2 cellular contexts compared by ENCODE assay signal in genomic region chr9:76322810-76323209, GRCh38.
TF ChIP-seq lines count a peak whose summit lies in the region.

No MANE protein-coding gene starts in this region.

TF ChIP-seq in A549, 52 proteins besides CTCF, POLR2A, EP300 and RAD21 (continued from another document):
- TF ChIP-seq, protein P1, sequence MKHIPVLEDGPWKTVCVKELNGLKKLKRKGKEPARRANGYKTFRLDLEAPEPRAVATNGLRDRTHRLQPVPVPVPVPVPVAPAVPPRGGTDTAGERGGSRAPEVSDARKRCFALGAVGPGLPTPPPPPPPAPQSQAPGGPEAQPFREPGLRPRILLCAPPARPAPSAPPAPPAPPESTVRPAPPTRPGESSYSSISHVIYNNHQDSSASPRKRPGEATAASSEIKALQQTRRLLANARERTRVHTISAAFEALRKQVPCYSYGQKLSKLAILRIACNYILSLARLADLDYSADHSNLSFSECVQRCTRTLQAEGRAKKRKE (CRISPR knock-in tag; IDR thresholded peaks at IDR 0.05; ENCODE audit: low read depth) = no peak
- TF ChIP-seq, protein P2, sequence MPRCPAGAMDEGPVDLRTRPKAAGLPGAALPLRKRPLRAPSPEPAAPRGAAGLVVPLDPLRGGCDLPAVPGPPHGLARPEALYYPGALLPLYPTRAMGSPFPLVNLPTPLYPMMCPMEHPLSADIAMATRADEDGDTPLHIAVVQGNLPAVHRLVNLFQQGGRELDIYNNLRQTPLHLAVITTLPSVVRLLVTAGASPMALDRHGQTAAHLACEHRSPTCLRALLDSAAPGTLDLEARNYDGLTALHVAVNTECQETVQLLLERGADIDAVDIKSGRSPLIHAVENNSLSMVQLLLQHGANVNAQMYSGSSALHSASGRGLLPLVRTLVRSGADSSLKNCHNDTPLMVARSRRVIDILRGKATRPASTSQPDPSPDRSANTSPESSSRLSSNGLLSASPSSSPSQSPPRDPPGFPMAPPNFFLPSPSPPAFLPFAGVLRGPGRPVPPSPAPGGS (IDR thresholded peaks at IDR 0.05) = no peak
- TF ChIP-seq FOXS1 (CRISPR knock-in tag; IDR thresholded peaks at IDR 0.05) (no peak), MAFK (IDR thresholded peaks at IDR 0.05; ENCODE audit: partially characterized antibody) (no peak), RCOR1 (IDR thresholded peaks at IDR 0.05; ENCODE audit: low read depth, low read length) (no peak), CBX2 (IDR thresholded peaks at IDR 0.05; ENCODE audit: borderline replicate concordance, low read depth) (no peak), HDAC2 (IDR thresholded peaks at IDR 0.05) (no peak), NPAS2 (CRISPR knock-in tag; IDR thresholded peaks at IDR 0.05; ENCODE audit: borderline replicate concordance) (no peak), RARB (CRISPR knock-in tag; IDR thresholded peaks at IDR 0.05) (no peak), KDM5A (IDR thresholded peaks at IDR 0.05) (no peak), CBX8 (IDR thresholded peaks at IDR 0.05) (no peak), SMC3 (IDR thresholded peaks at IDR 0.05) (no peak), HEYL (CRISPR knock-in tag; IDR thresholded peaks at IDR 0.05) (no peak)

TF ChIP-seq in WTC11, 78 proteins besides CTCF, POLR2A, EP300 and RAD21 (continued from another document):
- TF ChIP-seq, protein P3, sequence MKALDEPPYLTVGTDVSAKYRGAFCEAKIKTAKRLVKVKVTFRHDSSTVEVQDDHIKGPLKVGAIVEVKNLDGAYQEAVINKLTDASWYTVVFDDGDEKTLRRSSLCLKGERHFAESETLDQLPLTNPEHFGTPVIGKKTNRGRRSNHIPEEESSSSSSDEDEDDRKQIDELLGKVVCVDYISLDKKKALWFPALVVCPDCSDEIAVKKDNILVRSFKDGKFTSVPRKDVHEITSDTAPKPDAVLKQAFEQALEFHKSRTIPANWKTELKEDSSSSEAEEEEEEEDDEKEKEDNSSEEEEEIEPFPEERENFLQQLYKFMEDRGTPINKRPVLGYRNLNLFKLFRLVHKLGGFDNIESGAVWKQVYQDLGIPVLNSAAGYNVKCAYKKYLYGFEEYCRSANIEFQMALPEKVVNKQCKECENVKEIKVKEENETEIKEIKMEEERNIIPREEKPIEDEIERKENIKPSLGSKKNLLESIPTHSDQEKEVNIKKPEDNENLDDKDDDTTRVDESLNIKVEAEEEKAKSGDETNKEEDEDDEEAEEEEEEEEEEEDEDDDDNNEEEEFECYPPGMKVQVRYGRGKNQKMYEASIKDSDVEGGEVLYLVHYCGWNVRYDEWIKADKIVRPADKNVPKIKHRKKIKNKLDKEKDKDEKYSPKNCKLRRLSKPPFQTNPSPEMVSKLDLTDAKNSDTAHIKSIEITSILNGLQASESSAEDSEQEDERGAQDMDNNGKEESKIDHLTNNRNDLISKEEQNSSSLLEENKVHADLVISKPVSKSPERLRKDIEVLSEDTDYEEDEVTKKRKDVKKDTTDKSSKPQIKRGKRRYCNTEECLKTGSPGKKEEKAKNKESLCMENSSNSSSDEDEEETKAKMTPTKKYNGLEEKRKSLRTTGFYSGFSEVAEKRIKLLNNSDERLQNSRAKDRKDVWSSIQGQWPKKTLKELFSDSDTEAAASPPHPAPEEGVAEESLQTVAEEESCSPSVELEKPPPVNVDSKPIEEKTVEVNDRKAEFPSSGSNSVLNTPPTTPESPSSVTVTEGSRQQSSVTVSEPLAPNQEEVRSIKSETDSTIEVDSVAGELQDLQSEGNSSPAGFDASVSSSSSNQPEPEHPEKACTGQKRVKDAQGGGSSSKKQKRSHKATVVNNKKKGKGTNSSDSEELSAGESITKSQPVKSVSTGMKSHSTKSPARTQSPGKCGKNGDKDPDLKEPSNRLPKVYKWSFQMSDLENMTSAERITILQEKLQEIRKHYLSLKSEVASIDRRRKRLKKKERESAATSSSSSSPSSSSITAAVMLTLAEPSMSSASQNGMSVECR (CRISPR knock-in tag; IDR thresholded peaks at IDR 0.05; ENCODE audit: borderline replicate concordance) = no peak
- TF ChIP-seq, protein P4, sequence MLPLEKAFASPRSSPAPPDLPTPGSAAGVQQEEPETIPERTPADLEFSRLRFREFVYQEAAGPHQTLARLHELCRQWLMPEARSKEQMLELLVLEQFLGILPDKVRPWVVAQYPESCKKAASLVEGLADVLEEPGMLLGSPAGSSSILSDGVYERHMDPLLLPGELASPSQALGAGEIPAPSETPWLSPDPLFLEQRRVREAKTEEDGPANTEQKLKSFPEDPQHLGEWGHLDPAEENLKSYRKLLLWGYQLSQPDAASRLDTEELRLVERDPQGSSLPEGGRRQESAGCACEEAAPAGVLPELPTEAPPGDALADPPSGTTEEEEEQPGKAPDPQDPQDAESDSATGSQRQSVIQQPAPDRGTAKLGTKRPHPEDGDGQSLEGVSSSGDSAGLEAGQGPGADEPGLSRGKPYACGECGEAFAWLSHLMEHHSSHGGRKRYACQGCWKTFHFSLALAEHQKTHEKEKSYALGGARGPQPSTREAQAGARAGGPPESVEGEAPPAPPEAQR (CRISPR knock-in tag; IDR thresholded peaks at IDR 0.05) = no peak
- TF ChIP-seq ZNF263 (CRISPR knock-in tag; IDR thresholded peaks at IDR 0.05; ENCODE audit: low read depth) (no peak), FOXJ3 (CRISPR knock-in tag; IDR thresholded peaks at IDR 0.05; ENCODE audit: borderline replicate concordance) (no peak), SMAD4 (CRISPR knock-in tag; IDR thresholded peaks at IDR 0.05) (no peak)
